In the genomic region with DNA sequence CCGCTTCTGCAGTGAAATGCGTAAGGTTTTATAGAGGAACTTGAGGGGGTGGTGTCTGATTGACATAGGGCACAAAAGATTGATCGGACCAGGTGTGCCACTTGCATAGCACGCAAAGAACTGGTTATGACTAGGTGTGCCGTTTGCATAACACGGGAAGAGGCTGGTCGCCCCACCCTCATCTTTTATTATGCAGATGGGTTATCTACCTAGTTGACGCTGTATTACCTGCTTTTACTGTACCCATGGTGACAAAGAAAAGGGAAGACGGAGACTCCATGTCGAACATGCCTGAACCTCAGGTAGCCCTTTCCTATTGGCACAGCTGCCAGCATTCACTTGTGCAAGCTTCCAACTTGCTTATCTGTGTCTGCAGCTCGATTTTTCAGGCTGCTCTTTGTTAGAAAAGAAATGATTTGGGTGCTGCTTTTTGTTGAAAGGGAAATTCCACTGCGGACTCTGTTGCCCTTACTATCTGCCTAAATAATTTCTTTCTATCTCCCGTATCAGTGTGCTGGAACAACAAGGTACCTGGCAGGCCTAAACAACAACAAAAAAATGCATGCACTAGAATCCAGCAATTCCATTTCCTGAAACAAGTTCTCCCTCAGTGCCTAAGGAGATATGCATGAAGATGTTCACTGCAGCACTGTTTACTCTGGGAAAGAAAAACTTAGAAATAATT, we compare ENCODE assay signal across 19 cellular contexts.
"Had no signal": no experiment of that assay in that cellular context is flagged by ENCODE, and none has a peak within 500 bp of the region (broad histone marks: within the 10 kb centered on the region; RNA-seq: fewer than 3 reads in every experiment).

No MANE protein-coding gene starts in this region.

- H3K4me3 Mint-ChIP-seq: activated CD4-positive, alpha-beta T cell treated with anti-CD3 and anti-CD28 coated beads, Interleukin-2, amount 10 ng/mL, durations not matched to agents 7 days and 5 days; activated naive CD8-positive, alpha-beta T cell treated with anti-CD3 and anti-CD28 coated beads, Interleukin-2, amount 10 ng/mL, durations not matched to agents 7 days and 5 days; activated T-helper 1 cell treated with anti-CD3 and anti-CD28 coated beads, Interleukin-12 subunit alpha, Interleukin-12 subunit beta, Interleukin-2, Interleukin-4 antibody, amounts not matched to agents 30 ng/mL and 10 ng/mL and 1 ng/mL, durations not matched to agents 14 hours and 24 hours and 36 hours; memory B cell; natural killer cell treated with Interleukin-12 subunit alpha and Interleukin-12 subunit beta and Interleukin-15 and Interleukin-18, amount 100 ng/mL, for 72 hours; stimulated activated naive CD8-positive, alpha-beta T cell treated with anti-CD3 and anti-CD28 coated beads, Interleukin-15, Interleukin-2, amounts not matched to agents 100 ng/mL and 50 ng/mL, for 24 hours; T-helper 2 cell treated with Interferon-gamma antibody and Interleukin-4, amounts not matched to agents 5 μg/mL and 100 μg/mL, for 36 hours had no signal

- H3K4me1 Mint-ChIP-seq: activated CD4-positive, alpha-beta T cell treated with anti-CD3 and anti-CD28 coated beads, Interleukin-2, amount 10 ng/mL, durations not matched to agents 7 days and 5 days; activated naive CD8-positive, alpha-beta T cell treated with anti-CD3 and anti-CD28 coated beads, Interleukin-2, amount 10 ng/mL, durations not matched to agents 7 days and 5 days; memory B cell had no signal

- H3K27ac Mint-ChIP-seq: activated CD4-positive, alpha-beta T cell treated with anti-CD3 and anti-CD28 coated beads, Interleukin-2, amount 10 ng/mL, durations not matched to agents 7 days and 5 days; activated naive CD8-positive, alpha-beta T cell treated with anti-CD3 and anti-CD28 coated beads, Interleukin-2, amount 10 ng/mL, durations not matched to agents 7 days and 5 days; activated T-helper 1 cell treated with anti-CD3 and anti-CD28 coated beads, Interleukin-12 subunit alpha, Interleukin-12 subunit beta, Interleukin-2, Interleukin-4 antibody, amounts not matched to agents 30 ng/mL and 10 ng/mL and 1 ng/mL, durations not matched to agents 14 hours and 24 hours and 36 hours; memory B cell; natural killer cell treated with Interleukin-12 subunit alpha and Interleukin-12 subunit beta and Interleukin-15 and Interleukin-18, amount 100 ng/mL, for 72 hours; stimulated activated naive CD8-positive, alpha-beta T cell treated with anti-CD3 and anti-CD28 coated beads, Interleukin-15, Interleukin-2, amounts not matched to agents 100 ng/mL and 50 ng/mL, for 24 hours; T-helper 2 cell treated with Interferon-gamma antibody and Interleukin-4, amounts not matched to agents 5 μg/mL and 100 μg/mL, for 36 hours had no signal

- H3K36me3 ChIP-seq: left ventricle myocardium inferior, right lobe of liver, suprapubic skin, upper lobe of left lung had no signal

- H3K4me3 ChIP-seq: coronary artery, left ventricle myocardium inferior, right lobe of liver, suprapubic skin, upper lobe of left lung had no signal

- DNase-seq: activated CD4-positive, alpha-beta T cell treated with anti-CD3 and anti-CD28 coated beads, Interleukin-2, amount 10 ng/mL, durations not matched to agents 7 days and 5 days; activated CD8-positive, alpha-beta memory T cell treated with anti-CD3 and anti-CD28 coated beads for 24 hours; activated naive CD4-positive, alpha-beta T cell; activated naive CD8-positive, alpha-beta T cell treated with anti-CD3 and anti-CD28 coated beads, Interleukin-2, amount 10 ng/mL, durations not matched to agents 7 days and 5 days; central memory CD4-positive, alpha-beta T cell; effector CD4-positive, alpha-beta T cell; foreskin fibroblast; glutamatergic neuron; left ventricle myocardium inferior; right lobe of liver; upper lobe of left lung had no signal

- H3K4me1 ChIP-seq: left ventricle myocardium inferior, right lobe of liver, suprapubic skin, upper lobe of left lung had no signal

- H3K36me3 Mint-ChIP-seq: activated naive CD8-positive, alpha-beta T cell treated with anti-CD3 and anti-CD28 coated beads, Interleukin-2, amount 10 ng/mL, durations not matched to agents 7 days and 5 days; memory B cell; natural killer cell treated with Interleukin-12 subunit alpha and Interleukin-12 subunit beta and Interleukin-15 and Interleukin-18, amount 100 ng/mL, for 72 hours had no signal

- H3K27me3 Mint-ChIP-seq: brain had no signal

- H3K9me3 ChIP-seq: left ventricle myocardium inferior, right lobe of liver, suprapubic skin, upper lobe of left lung had no signal

- H3K9me3 Mint-ChIP-seq: activated CD4-positive, alpha-beta T cell treated with anti-CD3 and anti-CD28 coated beads, Interleukin-2, amount 10 ng/mL, durations not matched to agents 7 days and 5 days; activated naive CD8-positive, alpha-beta T cell treated with anti-CD3 and anti-CD28 coated beads, Interleukin-2, amount 10 ng/mL, durations not matched to agents 7 days and 5 days; activated T-helper 1 cell treated with anti-CD3 and anti-CD28 coated beads, Interleukin-12 subunit alpha, Interleukin-12 subunit beta, Interleukin-2, Interleukin-4 antibody, amounts not matched to agents 30 ng/mL and 10 ng/mL and 1 ng/mL, durations not matched to agents 14 hours and 24 hours and 36 hours; natural killer cell treated with Interleukin-12 subunit alpha and Interleukin-12 subunit beta and Interleukin-15 and Interleukin-18, amount 100 ng/mL, for 72 hours; T-helper 2 cell treated with Interferon-gamma antibody and Interleukin-4, amounts not matched to agents 5 μg/mL and 100 μg/mL, for 36 hours had no signal

- ATAC-seq: natural killer cell treated with Interleukin-12 subunit alpha and Interleukin-12 subunit beta and Interleukin-15 and Interleukin-18, amount 100 ng/mL, for 72 hours; right lobe of liver had no signal

- H3K27ac ChIP-seq: coronary artery, left ventricle myocardium inferior, right lobe of liver, suprapubic skin, upper lobe of left lung had no signal

- H3K27me3 ChIP-seq: right lobe of liver, suprapubic skin, upper lobe of left lung had no signal
